In the genomic region with DNA sequence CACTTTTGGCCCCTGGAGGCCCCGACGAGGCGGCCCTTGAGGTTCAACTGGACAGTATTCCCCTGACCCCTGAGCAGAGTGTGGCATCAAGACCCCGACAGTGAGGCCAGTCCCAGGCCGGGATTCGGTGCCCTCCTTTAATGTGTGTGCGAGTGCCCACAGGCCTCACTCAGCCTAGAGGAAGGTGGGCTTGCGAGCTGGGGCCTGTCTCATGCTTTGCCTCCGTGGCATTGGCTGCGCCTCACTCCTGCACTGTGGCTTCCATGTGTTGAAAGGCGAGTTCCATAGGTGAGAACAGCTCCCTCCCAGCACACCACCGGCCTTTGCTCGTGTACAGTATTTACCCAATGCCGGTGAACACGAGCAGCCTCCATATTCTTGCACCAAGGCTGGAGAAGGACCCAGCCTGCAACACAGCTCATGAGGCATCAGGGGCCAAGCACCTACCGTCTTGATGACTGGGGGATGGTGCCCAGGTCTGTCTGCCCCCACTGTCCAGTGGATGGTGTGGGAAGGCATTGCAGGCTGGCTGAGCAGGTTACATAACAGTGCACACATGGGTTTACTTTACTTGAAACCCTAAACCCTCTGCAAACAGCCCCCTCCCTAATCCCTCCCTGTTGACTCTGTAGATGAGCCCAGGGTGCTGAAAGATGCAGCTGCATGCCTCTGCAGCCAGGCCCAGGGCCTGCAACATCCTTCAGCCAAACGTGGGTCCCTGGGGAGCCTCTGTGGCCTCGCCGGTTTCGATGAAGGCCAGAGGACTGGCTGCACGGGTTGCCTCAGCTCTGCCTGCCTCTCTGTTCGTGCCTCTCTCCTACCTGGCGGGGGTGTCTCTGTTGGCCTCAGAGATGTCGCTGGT, we compare ENCODE assay signal across 1 cellular context.
TF ChIP-seq lines count a peak whose summit lies in the region.

No MANE protein-coding gene starts in this region.

TF ChIP-seq in HepG2, 621 proteins besides CTCF, POLR2A, EP300 and RAD21 (continued from another document and continues in another):
- TF ChIP-seq, protein P1, sequence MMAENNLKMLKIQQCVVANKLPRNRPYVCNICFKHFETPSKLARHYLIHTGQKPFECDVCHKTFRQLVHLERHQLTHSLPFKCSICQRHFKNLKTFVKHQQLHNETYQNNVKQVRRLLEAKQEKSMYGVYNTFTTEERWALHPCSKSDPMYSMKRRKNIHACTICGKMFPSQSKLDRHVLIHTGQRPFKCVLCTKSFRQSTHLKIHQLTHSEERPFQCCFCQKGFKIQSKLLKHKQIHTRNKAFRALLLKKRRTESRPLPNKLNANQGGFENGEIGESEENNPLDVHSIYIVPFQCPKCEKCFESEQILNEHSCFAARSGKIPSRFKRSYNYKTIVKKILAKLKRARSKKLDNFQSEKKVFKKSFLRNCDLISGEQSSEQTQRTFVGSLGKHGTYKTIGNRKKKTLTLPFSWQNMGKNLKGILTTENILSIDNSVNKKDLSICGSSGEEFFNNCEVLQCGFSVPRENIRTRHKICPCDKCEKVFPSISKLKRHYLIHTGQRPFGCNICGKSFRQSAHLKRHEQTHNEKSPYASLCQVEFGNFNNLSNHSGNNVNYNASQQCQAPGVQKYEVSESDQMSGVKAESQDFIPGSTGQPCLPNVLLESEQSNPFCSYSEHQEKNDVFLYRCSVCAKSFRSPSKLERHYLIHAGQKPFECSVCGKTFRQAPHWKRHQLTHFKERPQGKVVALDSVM (CRISPR knock-in tag; IDR thresholded peaks at IDR 0.05): no peak
- TF ChIP-seq KDM3A (CRISPR knock-in tag; IDR thresholded peaks at IDR 0.05; ENCODE audit: low read depth): peak; percentile 51; the same call in 1 of the 2 replicates
- no peak for TF ChIP-seq ZNF720 (CRISPR knock-in tag; IDR thresholded peaks at IDR 0.05)
- TF ChIP-seq ZNF564 (CRISPR knock-in tag; IDR thresholded peaks at IDR 0.05): peak; percentile 57; the same call in 1 of the 2 replicates
- 0 out of 2 replicates have a peak, but pooled peaks have one; percentile 50 for TF ChIP-seq ZNF317 (CRISPR knock-in tag; IDR thresholded peaks at IDR 0.05)
- TF ChIP-seq ELF3 (CRISPR knock-in tag; IDR thresholded peaks at IDR 0.05): peak; percentile 72
- no peak for TF ChIP-seq ZNF17 (CRISPR knock-in tag; IDR thresholded peaks at IDR 0.05)
- peak; percentile 93; the same call in 1 of the 2 replicates for TF ChIP-seq ZNF224 (CRISPR knock-in tag; IDR thresholded peaks at IDR 0.05)
- TF ChIP-seq, protein P2, sequence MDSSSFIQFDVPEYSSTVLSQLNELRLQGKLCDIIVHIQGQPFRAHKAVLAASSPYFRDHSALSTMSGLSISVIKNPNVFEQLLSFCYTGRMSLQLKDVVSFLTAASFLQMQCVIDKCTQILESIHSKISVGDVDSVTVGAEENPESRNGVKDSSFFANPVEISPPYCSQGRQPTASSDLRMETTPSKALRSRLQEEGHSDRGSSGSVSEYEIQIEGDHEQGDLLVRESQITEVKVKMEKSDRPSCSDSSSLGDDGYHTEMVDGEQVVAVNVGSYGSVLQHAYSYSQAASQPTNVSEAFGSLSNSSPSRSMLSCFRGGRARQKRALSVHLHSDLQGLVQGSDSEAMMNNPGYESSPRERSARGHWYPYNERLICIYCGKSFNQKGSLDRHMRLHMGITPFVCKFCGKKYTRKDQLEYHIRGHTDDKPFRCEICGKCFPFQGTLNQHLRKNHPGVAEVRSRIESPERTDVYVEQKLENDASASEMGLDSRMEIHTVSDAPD (CRISPR knock-in tag; IDR thresholded peaks at IDR 0.05): 0 out of 2 replicates have a peak, but pooled peaks have one; percentile 22
- TF ChIP-seq CBX1 (IDR thresholded peaks at IDR 0.05; ENCODE audit: low read depth): peak; percentile 20
- 0 out of 2 replicates have a peak, but pooled peaks have one; percentile 33 for TF ChIP-seq ZNF24 (IDR thresholded peaks at IDR 0.05)
- TF ChIP-seq, protein P3, sequence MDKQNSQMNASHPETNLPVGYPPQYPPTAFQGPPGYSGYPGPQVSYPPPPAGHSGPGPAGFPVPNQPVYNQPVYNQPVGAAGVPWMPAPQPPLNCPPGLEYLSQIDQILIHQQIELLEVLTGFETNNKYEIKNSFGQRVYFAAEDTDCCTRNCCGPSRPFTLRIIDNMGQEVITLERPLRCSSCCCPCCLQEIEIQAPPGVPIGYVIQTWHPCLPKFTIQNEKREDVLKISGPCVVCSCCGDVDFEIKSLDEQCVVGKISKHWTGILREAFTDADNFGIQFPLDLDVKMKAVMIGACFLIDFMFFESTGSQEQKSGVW (CRISPR knock-in tag; IDR thresholded peaks at IDR 0.05; ENCODE audit: borderline replicate concordance): no peak
- TF ChIP-seq ZNF230 (CRISPR knock-in tag; IDR thresholded peaks at IDR 0.05): 0 out of 2 replicates have a peak, but pooled peaks have one; percentile 6
- no peak for TF ChIP-seq NFIC (IDR thresholded peaks at IDR 0.05; ENCODE audit: low read length)
- no peak for TF ChIP-seq ZKSCAN8 (CRISPR knock-in tag; IDR thresholded peaks at IDR 0.05; ENCODE audit: borderline replicate concordance)
- TF ChIP-seq, protein P4, sequence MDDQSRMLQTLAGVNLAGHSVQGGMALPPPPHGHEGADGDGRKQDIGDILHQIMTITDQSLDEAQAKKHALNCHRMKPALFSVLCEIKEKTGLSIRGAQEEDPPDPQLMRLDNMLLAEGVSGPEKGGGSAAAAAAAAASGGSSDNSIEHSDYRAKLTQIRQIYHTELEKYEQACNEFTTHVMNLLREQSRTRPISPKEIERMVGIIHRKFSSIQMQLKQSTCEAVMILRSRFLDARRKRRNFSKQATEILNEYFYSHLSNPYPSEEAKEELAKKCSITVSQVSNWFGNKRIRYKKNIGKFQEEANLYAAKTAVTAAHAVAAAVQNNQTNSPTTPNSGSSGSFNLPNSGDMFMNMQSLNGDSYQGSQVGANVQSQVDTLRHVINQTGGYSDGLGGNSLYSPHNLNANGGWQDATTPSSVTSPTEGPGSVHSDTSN (CRISPR knock-in tag; IDR thresholded peaks at IDR 0.05; ENCODE audit: borderline replicate concordance): no peak
- TF ChIP-seq KLF9 (CRISPR knock-in tag; IDR thresholded peaks at IDR 0.05; ENCODE audit: low read depth): no peak
- TF ChIP-seq ZKSCAN1 (IDR thresholded peaks at IDR 0.05; ENCODE audit: low read length): no peak
- peak; percentile 91 for TF ChIP-seq HHEX (CRISPR knock-in tag; IDR thresholded peaks at IDR 0.05)
- TF ChIP-seq, protein P5, sequence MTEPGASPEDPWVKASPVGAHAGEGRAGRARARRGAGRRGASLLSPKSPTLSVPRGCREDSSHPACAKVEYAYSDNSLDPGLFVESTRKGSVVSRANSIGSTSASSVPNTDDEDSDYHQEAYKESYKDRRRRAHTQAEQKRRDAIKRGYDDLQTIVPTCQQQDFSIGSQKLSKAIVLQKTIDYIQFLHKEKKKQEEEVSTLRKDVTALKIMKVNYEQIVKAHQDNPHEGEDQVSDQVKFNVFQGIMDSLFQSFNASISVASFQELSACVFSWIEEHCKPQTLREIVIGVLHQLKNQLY (CRISPR knock-in tag; IDR thresholded peaks at IDR 0.05): peak; percentile 85
- TF ChIP-seq ARNT (IDR thresholded peaks at IDR 0.05): no peak
- TF ChIP-seq, protein P6, sequence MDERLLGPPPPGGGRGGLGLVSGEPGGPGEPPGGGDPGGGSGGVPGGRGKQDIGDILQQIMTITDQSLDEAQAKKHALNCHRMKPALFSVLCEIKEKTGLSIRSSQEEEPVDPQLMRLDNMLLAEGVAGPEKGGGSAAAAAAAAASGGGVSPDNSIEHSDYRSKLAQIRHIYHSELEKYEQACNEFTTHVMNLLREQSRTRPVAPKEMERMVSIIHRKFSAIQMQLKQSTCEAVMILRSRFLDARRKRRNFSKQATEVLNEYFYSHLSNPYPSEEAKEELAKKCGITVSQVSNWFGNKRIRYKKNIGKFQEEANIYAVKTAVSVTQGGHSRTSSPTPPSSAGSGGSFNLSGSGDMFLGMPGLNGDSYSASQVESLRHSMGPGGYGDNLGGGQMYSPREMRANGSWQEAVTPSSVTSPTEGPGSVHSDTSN (CRISPR knock-in tag; IDR thresholded peaks at IDR 0.05): 0 out of 2 replicates have a peak, but pooled peaks have one; percentile 14
- TF ChIP-seq GATAD1 (CRISPR knock-in tag; IDR thresholded peaks at IDR 0.05): peak; percentile 63
- TF ChIP-seq, protein P7, sequence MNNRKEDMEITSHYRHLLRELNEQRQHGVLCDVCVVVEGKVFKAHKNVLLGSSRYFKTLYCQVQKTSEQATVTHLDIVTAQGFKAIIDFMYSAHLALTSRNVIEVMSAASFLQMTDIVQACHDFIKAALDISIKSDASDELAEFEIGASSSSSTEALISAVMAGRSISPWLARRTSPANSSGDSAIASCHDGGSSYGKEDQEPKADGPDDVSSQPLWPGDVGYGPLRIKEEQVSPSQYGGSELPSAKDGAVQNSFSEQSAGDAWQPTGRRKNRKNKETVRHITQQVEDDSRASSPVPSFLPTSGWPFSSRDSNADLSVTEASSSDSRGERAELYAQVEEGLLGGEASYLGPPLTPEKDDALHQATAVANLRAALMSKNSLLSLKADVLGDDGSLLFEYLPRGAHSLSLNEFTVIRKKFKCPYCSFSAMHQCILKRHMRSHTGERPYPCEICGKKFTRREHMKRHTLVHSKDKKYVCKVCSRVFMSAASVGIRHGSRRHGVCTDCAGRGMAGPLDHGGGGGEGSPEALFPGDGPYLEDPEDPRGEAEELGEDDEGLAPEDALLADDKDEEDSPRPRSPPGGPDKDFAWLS (CRISPR knock-in tag; IDR thresholded peaks at IDR 0.05; ENCODE audit: borderline replicate concordance): no peak
- no peak for TF ChIP-seq SETDB1 (CRISPR knock-in tag; IDR thresholded peaks at IDR 0.05; ENCODE audit: borderline replicate concordance)
- no peak for TF ChIP-seq RBM22 (optimal IDR thresholded peaks at IDR 0.05; ENCODE audit: low read length)
- peak; percentile 97 for TF ChIP-seq ZNF724P (CRISPR knock-in tag; IDR thresholded peaks at IDR 0.05; ENCODE audit: borderline replicate concordance)
- TF ChIP-seq KLF11 (CRISPR knock-in tag; IDR thresholded peaks at IDR 0.05): 0 out of 2 replicates have a peak, but pooled peaks have one; percentile 49
- no peak for TF ChIP-seq NFATC3 (CRISPR knock-in tag; IDR thresholded peaks at IDR 0.05)
- no peak; the same call in 1 of the 2 replicates for TF ChIP-seq KAT7 (CRISPR knock-in tag; IDR thresholded peaks at IDR 0.05; ENCODE audit: borderline replicate concordance)
- TF ChIP-seq ZNF530 (CRISPR knock-in tag; IDR thresholded peaks at IDR 0.05; ENCODE audit: low read depth): no peak
- TF ChIP-seq KDM6A (CRISPR knock-in tag; IDR thresholded peaks at IDR 0.05; ENCODE audit: low read depth): peak; percentile 56; the same call in 1 of the 2 replicates
- TF ChIP-seq MED8 (CRISPR knock-in tag; IDR thresholded peaks at IDR 0.05; ENCODE audit: insufficient replicate concordance): no peak
- TF ChIP-seq ZNF180 (CRISPR knock-in tag; IDR thresholded peaks at IDR 0.05; ENCODE audit: borderline replicate concordance, low read depth): no peak
- TF ChIP-seq, protein P8, sequence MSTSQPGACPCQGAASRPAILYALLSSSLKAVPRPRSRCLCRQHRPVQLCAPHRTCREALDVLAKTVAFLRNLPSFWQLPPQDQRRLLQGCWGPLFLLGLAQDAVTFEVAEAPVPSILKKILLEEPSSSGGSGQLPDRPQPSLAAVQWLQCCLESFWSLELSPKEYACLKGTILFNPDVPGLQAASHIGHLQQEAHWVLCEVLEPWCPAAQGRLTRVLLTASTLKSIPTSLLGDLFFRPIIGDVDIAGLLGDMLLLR (CRISPR knock-in tag; IDR thresholded peaks at IDR 0.05): 0 out of 2 replicates have a peak, but pooled peaks have one; percentile 53
- peak; percentile 85; the same call in 1 of the 2 replicates for TF ChIP-seq CC2D1A (CRISPR knock-in tag; IDR thresholded peaks at IDR 0.05)
- TF ChIP-seq, protein P9, sequence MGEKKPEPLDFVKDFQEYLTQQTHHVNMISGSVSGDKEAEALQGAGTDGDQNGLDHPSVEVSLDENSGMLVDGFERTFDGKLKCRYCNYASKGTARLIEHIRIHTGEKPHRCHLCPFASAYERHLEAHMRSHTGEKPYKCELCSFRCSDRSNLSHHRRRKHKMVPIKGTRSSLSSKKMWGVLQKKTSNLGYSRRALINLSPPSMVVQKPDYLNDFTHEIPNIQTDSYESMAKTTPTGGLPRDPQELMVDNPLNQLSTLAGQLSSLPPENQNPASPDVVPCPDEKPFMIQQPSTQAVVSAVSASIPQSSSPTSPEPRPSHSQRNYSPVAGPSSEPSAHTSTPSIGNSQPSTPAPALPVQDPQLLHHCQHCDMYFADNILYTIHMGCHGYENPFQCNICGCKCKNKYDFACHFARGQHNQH (CRISPR knock-in tag; IDR thresholded peaks at IDR 0.05): peak; percentile 94
- TF ChIP-seq, protein P10, sequence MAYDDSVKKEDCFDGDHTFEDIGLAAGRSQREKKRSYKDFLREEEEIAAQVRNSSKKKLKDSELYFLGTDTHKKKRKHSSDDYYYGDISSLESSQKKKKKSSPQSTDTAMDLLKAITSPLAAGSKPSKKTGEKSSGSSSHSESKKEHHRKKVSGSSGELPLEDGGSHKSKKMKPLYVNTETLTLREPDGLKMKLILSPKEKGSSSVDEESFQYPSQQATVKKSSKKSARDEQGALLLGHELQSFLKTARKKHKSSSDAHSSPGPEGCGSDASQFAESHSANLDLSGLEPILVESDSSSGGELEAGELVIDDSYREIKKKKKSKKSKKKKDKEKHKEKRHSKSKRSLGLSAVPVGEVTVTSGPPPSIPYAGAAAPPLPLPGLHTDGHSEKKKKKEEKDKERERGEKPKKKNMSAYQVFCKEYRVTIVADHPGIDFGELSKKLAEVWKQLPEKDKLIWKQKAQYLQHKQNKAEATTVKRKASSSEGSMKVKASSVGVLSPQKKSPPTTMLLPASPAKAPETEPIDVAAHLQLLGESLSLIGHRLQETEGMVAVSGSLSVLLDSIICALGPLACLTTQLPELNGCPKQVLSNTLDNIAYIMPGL (CRISPR knock-in tag; IDR thresholded peaks at IDR 0.05; ENCODE audit: borderline replicate concordance in 1 of 2, low read depth in 1 of 2): peak; percentile 50 to 71; a peak in 2 of 4 replicates
- 0 out of 2 replicates have a peak, but pooled peaks have one; percentile 65 for TF ChIP-seq RARG (CRISPR knock-in tag; IDR thresholded peaks at IDR 0.05; ENCODE audit: low read depth)
- TF ChIP-seq ARID2 (CRISPR knock-in tag; IDR thresholded peaks at IDR 0.05; ENCODE audit: borderline replicate concordance): no peak
- TF ChIP-seq, protein P11, sequence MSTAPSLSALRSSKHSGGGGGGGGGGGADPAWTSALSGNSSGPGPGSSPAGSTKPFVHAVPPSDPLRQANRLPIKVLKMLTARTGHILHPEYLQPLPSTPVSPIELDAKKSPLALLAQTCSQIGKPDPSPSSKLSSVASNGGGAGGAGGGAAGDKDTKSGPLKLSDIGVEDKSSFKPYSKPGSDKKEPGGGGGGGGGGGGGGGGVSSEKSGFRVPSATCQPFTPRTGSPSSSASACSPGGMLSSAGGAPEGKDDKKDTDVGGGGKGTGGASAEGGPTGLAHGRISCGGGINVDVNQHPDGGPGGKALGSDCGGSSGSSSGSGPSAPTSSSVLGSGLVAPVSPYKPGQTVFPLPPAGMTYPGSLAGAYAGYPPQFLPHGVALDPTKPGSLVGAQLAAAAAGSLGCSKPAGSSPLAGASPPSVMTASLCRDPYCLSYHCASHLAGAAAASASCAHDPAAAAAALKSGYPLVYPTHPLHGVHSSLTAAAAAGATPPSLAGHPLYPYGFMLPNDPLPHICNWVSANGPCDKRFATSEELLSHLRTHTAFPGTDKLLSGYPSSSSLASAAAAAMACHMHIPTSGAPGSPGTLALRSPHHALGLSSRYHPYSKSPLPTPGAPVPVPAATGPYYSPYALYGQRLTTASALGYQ (CRISPR knock-in tag; IDR thresholded peaks at IDR 0.05): peak; percentile 92; the same call in 1 of the 2 replicates
- TF ChIP-seq ZNF484 (CRISPR knock-in tag; IDR thresholded peaks at IDR 0.05; ENCODE audit: borderline replicate concordance, low read depth): no peak
- no peak for TF ChIP-seq BRD4 (CRISPR knock-in tag; IDR thresholded peaks at IDR 0.05)
- TF ChIP-seq RFX1 (IDR thresholded peaks at IDR 0.05): no peak
- TF ChIP-seq ZNF879 (CRISPR knock-in tag; IDR thresholded peaks at IDR 0.05): 0 out of 2 replicates have a peak, but pooled peaks have one; percentile 31
- TF ChIP-seq MAFF (IDR thresholded peaks at IDR 0.05; ENCODE audit: low read depth, low read length): no peak
- TF ChIP-seq SP2 (CRISPR knock-in tag; IDR thresholded peaks at IDR 0.05): peak; percentile 36; the same call in 1 of the 2 replicates
- peak; percentile 47; the same call in 1 of the 2 replicates for TF ChIP-seq MIER2 (CRISPR knock-in tag; IDR thresholded peaks at IDR 0.05)
